In the genomic region with DNA sequence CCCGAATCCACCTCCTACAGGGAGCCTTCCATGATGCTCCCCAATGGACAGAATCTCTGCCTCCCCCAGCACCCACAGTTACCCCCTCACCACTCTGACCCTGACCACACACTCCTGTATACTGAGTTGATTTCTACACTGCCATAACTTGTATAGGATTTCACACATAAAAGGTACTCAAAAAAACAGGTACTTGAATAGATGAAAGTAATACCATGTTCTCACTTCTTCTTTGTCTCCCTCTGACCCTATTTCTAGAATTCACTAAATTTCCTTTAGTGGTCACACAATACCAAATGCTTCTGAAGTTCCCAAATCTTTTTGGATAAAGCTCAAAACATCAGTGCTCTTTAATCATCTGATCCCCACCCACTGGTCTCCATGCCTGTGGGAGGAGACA, we compare ENCODE assay signal across 27 cellular contexts. TPM values are rescaled to one million over a fixed set of nuclear protein-coding genes. Genes with fewer than 3 reads are reported as not detected.
DNase-seq lines count a peak whose midpoint lies in the region; ATAC-seq lines count a peak whose summit lies in the region.
"Had no signal": no experiment of that assay in that cellular context is flagged by ENCODE, and none has a peak within 500 bp of the region (broad histone marks: within the 10 kb centered on the region; RNA-seq: fewer than 3 reads in every experiment).

No MANE protein-coding gene starts in this region.

- DNase-seq in D341Med (ENCODE audit: low spot score) (no peak), T-helper 17 cell (no peak), NCI-H1694 (lab: John Stamatoyannopoulos, UW) (no peak), NCI-H82 treated with DMSO at 0.1 percent for 48 hours (lab: John Stamatoyannopoulos, UW; ENCODE audit: unreplicated experiment) (no peak)
- DNase-seq: activated naive CD4-positive, alpha-beta T cell treated with anti-CD3 and anti-CD28 coated beads, Interleukin-2, amount 50 U/mL, for 16 hours; amygdala; brain microvascular endothelial cell; CD4-positive, alpha-beta memory T cell; GM23248; heart right ventricle; left ventricle myocardium superior; mesendoderm; NCI-H1417 treated with DMSO at 0.1 percent for 48 hours; NCI-H2081 treated with DMSO at 0.1 percent for 48 hours; NCI-H345; NCI-H748 treated with DMSO at 0.1 percent for 48 hours; SIG-M5; small intestine; stimulated activated naive B cell treated with anti-CD40 and anti-IgM and Interleukin-4, amounts not matched to agents 10 μg/mL and 1 μg/mL and 100 μg/mL, for 72 hours had no signal

- H3K27ac Mint-ChIP-seq in T-helper 17 cell, result no peak overlapping the region
- H3K27ac Mint-ChIP-seq: activated T-helper 17 cell treated with anti-CD3 and anti-CD28 coated beads, Interleukin-2, amount 50 U/mL, for 72 hours; CD4-positive, alpha-beta memory T cell; neural progenitor cell; type B pancreatic cell had no signal

- peaks cover 3% of the 10 kb centered on the region for H3K36me3 Mint-ChIP-seq in T-helper 17 cell (ENCODE audit: low read depth)
- H3K36me3 Mint-ChIP-seq: CD4-positive, alpha-beta memory T cell; neural progenitor cell; stimulated activated naive B cell treated with anti-CD40 and anti-IgM and Interleukin-4, amounts not matched to agents 10 μg/mL and 1 μg/mL and 100 μg/mL, for 72 hours; type B pancreatic cell had no signal

- H3K9me3 ChIP-seq in T-helper 17 cell (ENCODE audit: control insufficient read depth, low read length, poor library complexity, severe bottlenecking), result no peaks in the 10 kb centered on the region
- H3K9me3 ChIP-seq: heart right ventricle, right atrium auricular region had no signal

- no peak overlapping the region for H3K4me3 Mint-ChIP-seq in T-helper 17 cell
- H3K4me3 Mint-ChIP-seq: activated T-helper 17 cell treated with anti-CD3 and anti-CD28 coated beads, Interleukin-2, amount 50 U/mL, for 72 hours; CD4-positive, alpha-beta memory T cell; neural progenitor cell; stimulated activated naive B cell treated with anti-CD40 and anti-IgM and Interleukin-4, amounts not matched to agents 10 μg/mL and 1 μg/mL and 100 μg/mL, for 72 hours; type B pancreatic cell had no signal

- peaks cover 80% of the 10 kb centered on the region for H3K27me3 Mint-ChIP-seq in T-helper 17 cell

- peak; percentile 86 for ATAC-seq in GM18861 (IDR thresholded peaks at IDR 0.05; ENCODE audit: unreplicated experiment)
- peak; percentile 85 for ATAC-seq in GM21367 (IDR thresholded peaks at IDR 0.05; ENCODE audit: unreplicated experiment)
- peak; percentile 75 for ATAC-seq in HG02885 (IDR thresholded peaks at IDR 0.05; ENCODE audit: poor library complexity, unreplicated experiment)
- peak; percentile 46 for ATAC-seq in HG03521 (IDR thresholded peaks at IDR 0.05; ENCODE audit: unreplicated experiment)
- ATAC-seq in T-helper 17 cell, result no peak
- ATAC-seq: activated T-helper 17 cell treated with anti-CD3 and anti-CD28 coated beads, Interleukin-2, amount 50 U/mL, for 72 hours; heart right ventricle; left ventricle myocardium superior had no signal

- peaks cover 2% of the 10 kb centered on the region for H3K4me1 Mint-ChIP-seq in T-helper 17 cell
- H3K4me1 Mint-ChIP-seq: activated T-helper 17 cell treated with anti-CD3 and anti-CD28 coated beads, Interleukin-2, amount 50 U/mL, for 72 hours; CD4-positive, alpha-beta memory T cell had no signal

RNA-seq across cellular contexts. Expression of a gene that starts 45.4 kb away (rescaled TPM):
- total RNA-seq in T-helper 17 cell, result under 1 TPM; 0.37 to 0.62 TPM
